In genomic region chr3:58728723-58729122, GRCh38 we compare ENCODE assay signal across 23 cellular contexts.
DNase-seq lines count a peak whose midpoint lies in the region; ATAC-seq lines count a peak whose summit lies in the region.
"Had no signal": no experiment of that assay in that cellular context is flagged by ENCODE, and none has a peak within 500 bp of the region (broad histone marks: within the 10 kb centered on the region; RNA-seq: fewer than 3 reads in every experiment).

No MANE protein-coding gene starts in this region.

- no peak overlapping the region for H3K4me3 Mint-ChIP-seq in activated T-cell treated with anti-CD3 and anti-CD28 coated beads, Interleukin-2, amount 50 U/mL, for 72 hours
- no peak overlapping the region for H3K4me3 Mint-ChIP-seq in stimulated activated memory B cell treated with anti-CD40 and anti-IgM and Interleukin-4, amounts not matched to agents 10 μg/mL and 1 μg/mL and 100 μg/mL, for 72 hours
- no peak overlapping the region for H3K4me3 Mint-ChIP-seq in immature natural killer cell
- H3K4me3 Mint-ChIP-seq: CD14-positive monocyte; CD4-positive, alpha-beta T cell; H9 had no signal

- DNase-seq in activated T-cell treated with anti-CD3 and anti-CD28 coated beads, Interleukin-2, amount 50 U/mL, for 72 hours: no peak
- DNase-seq in activated T-cell treated with anti-CD3 and anti-CD28 coated beads for 4 hours: no peak
- peak; percentile 47 for DNase-seq in kidney tubule cell (ENCODE audit: low spot score)
- DNase-seq in immature natural killer cell: no peak
- no peak for DNase-seq in NCI-H1694 (lab: John Stamatoyannopoulos, UW)
- DNase-seq in NCI-H748 treated with DMSO at 0.1 percent for 48 hours (lab: John Stamatoyannopoulos, UW): no peak
- DNase-seq: 8988T; ACHN; AML-193; BE2C; CD4-positive, alpha-beta T cell; CD8-positive, alpha-beta memory T cell; DMS 273 treated with DMSO at 0.1 percent for 48 hours; DMS79; EL; GDM1; GM23248; H9 had no signal

- no peaks in the 10 kb centered on the region for H3K36me3 Mint-ChIP-seq in activated T-cell treated with anti-CD3 and anti-CD28 coated beads, Interleukin-2, amount 50 U/mL, for 72 hours (ENCODE audit: insufficient read depth in 2 of 2)
- H3K36me3 Mint-ChIP-seq in stimulated activated memory B cell treated with anti-CD40 and anti-IgM and Interleukin-4, amounts not matched to agents 10 μg/mL and 1 μg/mL and 100 μg/mL, for 72 hours: no peaks in the 10 kb centered on the region
- H3K36me3 Mint-ChIP-seq in immature natural killer cell: no peaks in the 10 kb centered on the region
- H3K36me3 Mint-ChIP-seq: CD14-positive monocyte; CD8-positive, alpha-beta memory T cell had no signal

- ATAC-seq in activated T-cell treated with anti-CD3 and anti-CD28 coated beads, Interleukin-2, amount 50 U/mL, for 72 hours (replicated peaks in 1 of 2): peak; percentile 47 to 51
- ATAC-seq in stimulated activated memory B cell treated with anti-CD40 and anti-IgM and Interleukin-4, amounts not matched to agents 10 μg/mL and 1 μg/mL and 100 μg/mL, for 72 hours: peak; percentile 31
- ATAC-seq: A549, GM12878, HCT116 had no signal

- H3K27me3 Mint-ChIP-seq in activated T-cell treated with anti-CD3 and anti-CD28 coated beads, Interleukin-2, amount 50 U/mL, for 72 hours (ENCODE audit: low read depth): no peaks in the 10 kb centered on the region
- H3K27me3 Mint-ChIP-seq in stimulated activated memory B cell treated with anti-CD40 and anti-IgM and Interleukin-4, amounts not matched to agents 10 μg/mL and 1 μg/mL and 100 μg/mL, for 72 hours: no peaks in the 10 kb centered on the region
- peaks cover 0 to 1% (median 0%) of the 10 kb centered on the region in 3 donors for H3K27me3 Mint-ChIP-seq in immature natural killer cell (ENCODE audit: low read depth in 3 of 3)

- H3K9me3 Mint-ChIP-seq in activated T-cell treated with anti-CD3 and anti-CD28 coated beads, Interleukin-2, amount 50 U/mL, for 72 hours: no peaks in the 10 kb centered on the region
- H3K9me3 Mint-ChIP-seq in stimulated activated memory B cell treated with anti-CD40 and anti-IgM and Interleukin-4, amounts not matched to agents 10 μg/mL and 1 μg/mL and 100 μg/mL, for 72 hours: peaks cover 5% of the 10 kb centered on the region
- no peaks in the 10 kb centered on the region for H3K9me3 Mint-ChIP-seq in immature natural killer cell

- no peak overlapping the region for H3K27ac Mint-ChIP-seq in activated T-cell treated with anti-CD3 and anti-CD28 coated beads, Interleukin-2, amount 50 U/mL, for 72 hours
- H3K27ac Mint-ChIP-seq in stimulated activated memory B cell treated with anti-CD40 and anti-IgM and Interleukin-4, amounts not matched to agents 10 μg/mL and 1 μg/mL and 100 μg/mL, for 72 hours: no peak overlapping the region
- H3K27ac Mint-ChIP-seq in immature natural killer cell: no peak overlapping the region
- H3K27ac Mint-ChIP-seq: CD14-positive monocyte; CD4-positive, alpha-beta T cell; CD8-positive, alpha-beta memory T cell; H9 had no signal

- no peaks in the 10 kb centered on the region for H3K4me1 Mint-ChIP-seq in activated T-cell treated with anti-CD3 and anti-CD28 coated beads, Interleukin-2, amount 50 U/mL, for 72 hours (ENCODE audit: low read depth)
- no peaks in the 10 kb centered on the region for H3K4me1 Mint-ChIP-seq in stimulated activated memory B cell treated with anti-CD40 and anti-IgM and Interleukin-4, amounts not matched to agents 10 μg/mL and 1 μg/mL and 100 μg/mL, for 72 hours
- H3K4me1 Mint-ChIP-seq in immature natural killer cell: no peaks in the 10 kb centered on the region
- H3K4me1 Mint-ChIP-seq: CD14-positive monocyte; CD8-positive, alpha-beta memory T cell had no signal
